11 cellular contexts compared by ENCODE assay signal in genomic region chr10:48470893-48471805, GRCh38.
A peak's percentile ranks its signal among the peaks of the same experiment; 100 is the strongest.
DNase-seq lines count a peak whose midpoint lies in the region; ATAC-seq and TF ChIP-seq lines count a peak whose summit lies in the region.
"Had no signal": no experiment of that assay in that cellular context is flagged by ENCODE, and none has a peak within 500 bp of the region (broad histone marks: within the 10 kb centered on the region; RNA-seq: fewer than 3 reads in every experiment).

No MANE protein-coding gene starts in this region.

- H3K4me3 ChIP-seq in foreskin fibroblast (ENCODE audit: low read depth in 1 of 2, low read length in 2 of 2), result no peak overlapping the region
- H3K4me3 ChIP-seq: mucosa of descending colon had no signal

- POLR2A ChIA-PET in activated naive CD8-positive, alpha-beta T cell treated with anti-CD3 and anti-CD28 coated beads, Interleukin-2, amount 10 ng/mL, durations not matched to agents 7 days and 5 days (lab: Charles Lee), result no interaction called here
- POLR2A ChIA-PET in RWPE1 (lab: Yijun Ruan, JAX; ENCODE audit: low non-redundant PET), result no interaction called here

- peaks cover 27% of the 10 kb centered on the region for H3K27me3 Mint-ChIP-seq in activated naive CD8-positive, alpha-beta T cell treated with anti-CD3 and anti-CD28 coated beads, Interleukin-2, amount 10 ng/mL, durations not matched to agents 7 days and 5 days
- H3K27me3 Mint-ChIP-seq in activated naive CD8-positive, alpha-beta T cell treated with anti-CD3 and anti-CD28 coated beads for 36 hours, result no peaks in the 10 kb centered on the region
- no peaks in the 10 kb centered on the region for H3K27me3 Mint-ChIP-seq in type B pancreatic cell

- H3K36me3 Mint-ChIP-seq in activated naive CD8-positive, alpha-beta T cell treated with anti-CD3 and anti-CD28 coated beads, Interleukin-2, amount 10 ng/mL, durations not matched to agents 7 days and 5 days, result no peaks in the 10 kb centered on the region
- no peaks in the 10 kb centered on the region for H3K36me3 Mint-ChIP-seq in activated naive CD8-positive, alpha-beta T cell treated with anti-CD3 and anti-CD28 coated beads for 36 hours
- no peaks in the 10 kb centered on the region for H3K36me3 Mint-ChIP-seq in type B pancreatic cell

- CTCF ChIA-PET in RWPE1 (lab: Yijun Ruan, JAX), result interaction anchor here (0.7 to 1.7 kb wide), 7 partner anchors 53 to 1316 kb away, joined by 3 to 4 read pairs (median 3); no protein-coding TSS in a partner anchor

- H3K4me1 Mint-ChIP-seq in activated naive CD8-positive, alpha-beta T cell treated with anti-CD3 and anti-CD28 coated beads, Interleukin-2, amount 10 ng/mL, durations not matched to agents 7 days and 5 days, result peaks cover 24% of the 10 kb centered on the region
- no peaks in the 10 kb centered on the region for H3K4me1 Mint-ChIP-seq in activated naive CD8-positive, alpha-beta T cell treated with anti-CD3 and anti-CD28 coated beads for 36 hours
- H3K4me1 Mint-ChIP-seq in type B pancreatic cell (ENCODE audit: unreplicated experiment), result peaks cover 17% of the 10 kb centered on the region
- H3K4me1 Mint-ChIP-seq: central memory CD8-positive, alpha-beta T cell had no signal

- H3K4me3 Mint-ChIP-seq in activated naive CD8-positive, alpha-beta T cell treated with anti-CD3 and anti-CD28 coated beads, Interleukin-2, amount 10 ng/mL, durations not matched to agents 7 days and 5 days, result no peak overlapping the region
- no peak overlapping the region for H3K4me3 Mint-ChIP-seq in activated naive CD8-positive, alpha-beta T cell treated with anti-CD3 and anti-CD28 coated beads for 36 hours
- no peak overlapping the region for H3K4me3 Mint-ChIP-seq in type B pancreatic cell
- H3K4me3 Mint-ChIP-seq: central memory CD8-positive, alpha-beta T cell had no signal

- 0 out of 2 replicates have a peak, but pooled peaks have one; percentile 12 for TF ChIP-seq CTCF in RWPE1 (conservative IDR thresholded peaks at IDR 0.05; ENCODE audit: low read depth)
- TF ChIP-seq CTCF in foreskin fibroblast (IDR thresholded peaks at IDR 0.05; ENCODE audit: low read depth, low read length), result no peak
- peak; percentile 24 for TF ChIP-seq CTCF in type B pancreatic cell (conservative IDR thresholded peaks at IDR 0.05)

- ATAC-seq in activated naive CD8-positive, alpha-beta T cell treated with anti-CD3 and anti-CD28 coated beads, Interleukin-2, amount 10 ng/mL, durations not matched to agents 7 days and 5 days (ENCODE audit: low read depth), result no peak
- ATAC-seq in HG03175 (IDR thresholded peaks at IDR 0.05; ENCODE audit: unreplicated experiment) (no peak), HG03039 (IDR thresholded peaks at IDR 0.05; ENCODE audit: unreplicated experiment) (no peak)
- ATAC-seq: mucosa of descending colon had no signal

- DNase-seq in activated naive CD8-positive, alpha-beta T cell treated with anti-CD3 and anti-CD28 coated beads, Interleukin-2, amount 10 ng/mL, durations not matched to agents 7 days and 5 days, result peak; percentile 4
- no peak for DNase-seq in activated naive CD8-positive, alpha-beta T cell treated with anti-CD3 and anti-CD28 coated beads for 36 hours
- DNase-seq in RWPE1 (ENCODE audit: low spot score), result peak; percentile 96
- DNase-seq in foreskin fibroblast, result peak; percentile 26 to 45
- DNase-seq in type B pancreatic cell (ENCODE audit: extremely low spot score, unreplicated experiment), result peak; percentile 55
- no peak for DNase-seq in T-helper 1 cell
- DNase-seq: mucosa of descending colon, NCI-H226 had no signal

- no peaks in the 10 kb centered on the region for H3K9me3 Mint-ChIP-seq in activated naive CD8-positive, alpha-beta T cell treated with anti-CD3 and anti-CD28 coated beads, Interleukin-2, amount 10 ng/mL, durations not matched to agents 7 days and 5 days
- no peaks in the 10 kb centered on the region for H3K9me3 Mint-ChIP-seq in activated naive CD8-positive, alpha-beta T cell treated with anti-CD3 and anti-CD28 coated beads for 36 hours
- peaks cover 7% of the 10 kb centered on the region for H3K9me3 Mint-ChIP-seq in type B pancreatic cell
- H3K9me3 Mint-ChIP-seq: central memory CD8-positive, alpha-beta T cell had no signal

- peak overlapping the region; percentile 35 for H3K27ac Mint-ChIP-seq in activated naive CD8-positive, alpha-beta T cell treated with anti-CD3 and anti-CD28 coated beads, Interleukin-2, amount 10 ng/mL, durations not matched to agents 7 days and 5 days
- no peak overlapping the region for H3K27ac Mint-ChIP-seq in activated naive CD8-positive, alpha-beta T cell treated with anti-CD3 and anti-CD28 coated beads for 36 hours
- no peak overlapping the region for H3K27ac Mint-ChIP-seq in type B pancreatic cell

- H3K27ac ChIP-seq in RWPE1, result peak overlapping the region; percentile 80

Comparison
In these comparisons a context has a peak if more than half of its experiments do, and no peak if none do; other contexts are left out.
1. DNase-seq: peak in activated naive CD8-positive, alpha-beta T cell treated with anti-CD3 and anti-CD28 coated beads, Interleukin-2, amount 10 ng/mL, durations not matched to agents 7 days and 5 days (single experiment), RWPE1 (single experiment), foreskin fibroblast (2 of 2) and type B pancreatic cell (single experiment); none in activated naive CD8-positive, alpha-beta T cell treated with anti-CD3 and anti-CD28 coated beads for 36 hours (single experiment) and T-helper 1 cell (0 of 5).